In genomic region chr11:6012055-6012668, GRCh38 we compare ENCODE assay signal across 25 cellular contexts. TPM values are rescaled to one million over a fixed set of nuclear protein-coding genes. Genes with fewer than 3 reads are reported as not detected.
DNase-seq lines count a peak whose midpoint lies in the region; ATAC-seq lines count a peak whose summit lies in the region.
"Had no signal": no experiment of that assay in that cellular context is flagged by ENCODE, and none has a peak within 500 bp of the region (broad histone marks: within the 10 kb centered on the region; RNA-seq: fewer than 3 reads in every experiment).

No MANE protein-coding gene starts in this region.

- peaks cover 11 to 14% (median 11%) of the 10 kb centered on the region in 3 donors for H3K9me3 Mint-ChIP-seq in T-cell

- no peak overlapping the region for H2BK5ac ChIP-seq in mesendoderm (ENCODE audit: low read length)

- H4K8ac ChIP-seq in mesendoderm (ENCODE audit: low read depth, low read length) = no peak overlapping the region

- H3K36me3 ChIP-seq in mesendoderm (ENCODE audit: control insufficient read depth, insufficient read depth, low read length) = no peaks in the 10 kb centered on the region
- H3K36me3 ChIP-seq: BLaER1 had no signal

- WGBS in mesendoderm (ENCODE audit: extremely low coverage, insufficient coverage, low lambda C conversion rate) = no CpG with 5 or more reads among the region's 3 CpGs

- H3K79me1 ChIP-seq in mesendoderm (ENCODE audit: low read length) = no peaks in the 10 kb centered on the region

- no peak overlapping the region for H3K27ac Mint-ChIP-seq in T-cell

- H2BK15ac ChIP-seq in mesendoderm (replicated peaks; ENCODE audit: low read depth) = no peak overlapping the region

- H3K56ac ChIP-seq in mesendoderm (ENCODE audit: low read length) = no peak overlapping the region

- ATAC-seq in GM21723 (IDR thresholded peaks at IDR 0.05; ENCODE audit: unreplicated experiment) = no peak
- ATAC-seq in T-cell (replicated peaks in 1 of 4) = no peak
- ATAC-seq: HepG2 had no signal

- no peaks in the 10 kb centered on the region for H3K36me3 Mint-ChIP-seq in T-cell

- POLR2A ChIA-PET in T-cell (lab: Charles Lee) = no interaction called here

- H3K4me2 ChIP-seq in mesendoderm (ENCODE audit: low read length) = no peak overlapping the region
- H3K4me2 ChIP-seq: A549, BLaER1, PC-9 had no signal

- peak; percentile 25 for DNase-seq in CD1c-positive myeloid dendritic cell (ENCODE audit: extremely low spot score)
- DNase-seq in MV-4-11 (lab: John Stamatoyannopoulos, UW) = peak; percentile 73
- DNase-seq in SK-MEL-5 (ENCODE audit: low read depth, low spot score) = peak; percentile 26
- peak; percentile 3 for DNase-seq in mesendoderm
- DNase-seq in GF-D8 (lab: John Stamatoyannopoulos, UW) = no peak
- DNase-seq in T-cell = no peak
- DNase-seq in activated effector memory CD4-positive, alpha-beta T cell treated with Interleukin-2 at 50 U/mL for 16 hours = no peak
- DNase-seq: CD8-positive, alpha-beta memory T cell; DMS53; EL; KBM-7; NCI-H1092 treated with DMSO at 0.1 percent for 48 hours; NCI-H146; NCI-H2081; NCI-H2171 treated with DMSO at 0.1 percent for 48 hours; NCI-H748 treated with DMSO at 0.1 percent for 48 hours; NK-92 treated with Interleukin-12 subunit alpha and Interleukin-12 subunit beta, amount 100 ng/mL, for 24 hours; PC-9; T-helper 1 cell had no signal

- no peak overlapping the region for H2BK120ac ChIP-seq in mesendoderm (ENCODE audit: low read depth, low read length)

- in situ Hi-C loops in SK-MEL-5 (cut with HindIII; ENCODE audit: low pct_unique_long_range_greater_than_20kb, low sequenced_read_pairs) = no loop called here

- H4K5ac ChIP-seq in mesendoderm (ENCODE audit: low read length) = no peak overlapping the region

- no peak overlapping the region for H3K9ac ChIP-seq in mesendoderm (ENCODE audit: low read length)
- H3K9ac ChIP-seq: BLaER1 had no signal

- no peaks in the 10 kb centered on the region for H3K4me1 Mint-ChIP-seq in T-cell
- H3K4me1 Mint-ChIP-seq: CD8-positive, alpha-beta memory T cell had no signal

- no peak overlapping the region for H2AK5ac ChIP-seq in mesendoderm (ENCODE audit: low read length)

- no peak overlapping the region for H3K23ac ChIP-seq in mesendoderm (ENCODE audit: low read length)

- H3K27ac ChIP-seq in mesendoderm (ENCODE audit: low read depth, low read length) = no peak overlapping the region
- H3K27ac ChIP-seq: A549, BLaER1, PC-9 had no signal

- no peak overlapping the region for H3K4me3 Mint-ChIP-seq in T-cell
- H3K4me3 Mint-ChIP-seq: CD8-positive, alpha-beta memory T cell had no signal

- no peaks in the 10 kb centered on the region for H3K4me1 ChIP-seq in mesendoderm (ENCODE audit: control insufficient read depth, low read depth, low read length)
- H3K4me1 ChIP-seq: A549, BLaER1 had no signal

- no peak overlapping the region for H3K4me3 ChIP-seq in mesendoderm (ENCODE audit: low read length)
- H3K4me3 ChIP-seq: A549, BLaER1, PC-9 had no signal

- CTCF ChIA-PET in T-cell (lab: Charles Lee) = interaction anchor here in 1 of 2 donors (0.5 kb wide), 1 partner anchor 310 kb away, joined by 3 read pairs; no protein-coding TSS in a partner anchor

- H3K18ac ChIP-seq in mesendoderm (ENCODE audit: low read length) = no peak overlapping the region

- no peaks in the 10 kb centered on the region for H3K79me2 ChIP-seq in mesendoderm (ENCODE audit: control insufficient read depth, insufficient read depth, low read length)

- no peaks in the 10 kb centered on the region for H3K27me3 ChIP-seq in mesendoderm (ENCODE audit: insufficient read depth, low read length, poor library complexity)
- H3K27me3 ChIP-seq: BLaER1 had no signal

- peaks cover 11 to 14% of the 10 kb centered on the region in 2 donors for H3K27me3 Mint-ChIP-seq in T-cell

- no peak overlapping the region for H3K4ac ChIP-seq in mesendoderm (ENCODE audit: low read depth, low read length)

RNA-seq across cellular contexts. Expression of gene OR56A4, which starts 5.4 kb away (rescaled TPM):
- not detected in 2 replicates for total RNA-seq in SK-MEL-5 (2014; rRNA removed; shearing (Covaris generic))
- not detected in 2 replicates for polyA plus RNA-seq in SK-MEL-5 (2015; cell fraction: cytosol; rRNA removed)
- polyA plus RNA-seq in SK-MEL-5 (2015; cell fraction: nucleus; rRNA removed) = not detected in 2 replicates
- polyA plus RNA-seq in mesendoderm (2013, experiment 1 of 2) = not detected
- not detected for polyA plus RNA-seq in mesendoderm (2013, experiment 2 of 2)
- under 1 TPM in 2 of 5 donors, not detected in 3; 0.07 to 0.09 TPM for total RNA-seq in T-cell
- total RNA-seq: CD8-positive, alpha-beta memory T cell; H1; HepG2; NCI-H460; PC-9 had no signal
- polyA plus RNA-seq: A549; CD8-positive, alpha-beta memory T cell; HepG2 had no signal

RNA-seq across cellular contexts. Expression of gene OR56A1, which starts 18.4 kb away (rescaled TPM):
- total RNA-seq in SK-MEL-5 (2014; rRNA removed; shearing (Covaris generic)) = not detected in 2 replicates
- polyA plus RNA-seq in SK-MEL-5 (2015; cell fraction: cytosol; rRNA removed) = not detected in 2 replicates
- not detected in 2 replicates for polyA plus RNA-seq in SK-MEL-5 (2015; cell fraction: nucleus; rRNA removed)
- not detected for polyA plus RNA-seq in mesendoderm (2013, experiment 1 of 2)
- not detected for polyA plus RNA-seq in mesendoderm (2013, experiment 2 of 2)
- under 1 TPM in 1 of 5 donors, not detected in 4; 0.23 TPM for total RNA-seq in T-cell
- total RNA-seq: CD8-positive, alpha-beta memory T cell; HepG2; NCI-H460; PC-9 had no signal
- polyA plus RNA-seq: A549; CD8-positive, alpha-beta memory T cell; HepG2 had no signal

RNA-seq across cellular contexts. Expression of gene OR52L1, which starts 25.4 kb away (rescaled TPM):
- not detected in 2 replicates for total RNA-seq in SK-MEL-5 (2014; rRNA removed; shearing (Covaris generic))
- polyA plus RNA-seq in SK-MEL-5 (2015; cell fraction: cytosol; rRNA removed) = not detected in 2 replicates
- not detected in 2 replicates for polyA plus RNA-seq in SK-MEL-5 (2015; cell fraction: nucleus; rRNA removed)
- polyA plus RNA-seq in mesendoderm (2013, experiment 1 of 2) = not detected
- not detected for polyA plus RNA-seq in mesendoderm (2013, experiment 2 of 2)
- total RNA-seq in T-cell = under 1 TPM in 1 of 5 donors, not detected in 4; 0.32 TPM
- total RNA-seq: CD8-positive, alpha-beta memory T cell; H1; HepG2; NCI-H460; PC-9 had no signal
- polyA plus RNA-seq: A549; CD8-positive, alpha-beta memory T cell; HepG2 had no signal

RNA-seq across cellular contexts. Expression of gene OR56A5, which starts 43.9 kb away (rescaled TPM):
- not detected in 2 replicates for total RNA-seq in SK-MEL-5 (2014; rRNA removed; shearing (Covaris generic))
- not detected in 2 replicates for polyA plus RNA-seq in SK-MEL-5 (2015; cell fraction: cytosol; rRNA removed)
- not detected in 2 replicates for polyA plus RNA-seq in SK-MEL-5 (2015; cell fraction: nucleus; rRNA removed)
- polyA plus RNA-seq in mesendoderm (2013, experiment 1 of 2) = not detected
- polyA plus RNA-seq in mesendoderm (2013, experiment 2 of 2) = not detected
- not detected for total RNA-seq in T-cell
- total RNA-seq: CD8-positive, alpha-beta memory T cell; H1; HepG2; NCI-H460; PC-9 had no signal
- polyA plus RNA-seq: A549; CD8-positive, alpha-beta memory T cell; HepG2 had no signal

Comparison
In these comparisons a context has a peak if more than half of its experiments do, and no peak if none do; other contexts are left out.
1. DNase-seq: peak in CD1c-positive myeloid dendritic cell (single experiment), MV-4-11 (single experiment), SK-MEL-5 (single experiment) and mesendoderm (single experiment); none in GF-D8 (single experiment), T-cell (0 of 34) and activated effector memory CD4-positive, alpha-beta T cell treated with Interleukin-2 at 50 U/mL for 16 hours (single experiment).